8 cellular contexts compared by ENCODE assay signal in genomic region chr11:19951558-19952083, GRCh38.
A peak's percentile ranks its signal among the peaks of the same experiment; 100 is the strongest.
DNase-seq lines count a peak whose midpoint lies in the region; ATAC-seq and TF ChIP-seq lines count a peak whose summit lies in the region.

No MANE protein-coding gene starts in this region.

- H3K4me1 ChIP-seq in Peyer's patch (peaks cover 0 to 6% (median 0%) of the 10 kb centered on the region in 4 donors), mesendoderm (ENCODE audit: control insufficient read depth, low read depth, low read length) (peaks cover 9% of the 10 kb centered on the region)

- intact Hi-C loops in dendritic cell treated with granulocyte-macrophage colony-stimulating factor and Interleukin-4, amounts not matched to agents 40 ng/mL and 50 ng/mL, for 4 days (cut with micrococcal nuclease): loop anchor here (1.0 to 10.0 kb wide), 3 partner anchors 161 to 403 kb away; no protein-coding TSS in a partner anchor

- no peak overlapping the region for H4K5ac ChIP-seq in mesendoderm (ENCODE audit: low read length)

- no peaks in the 10 kb centered on the region for H3K9me3 ChIP-seq in Peyer's patch

- peak in 5 of 6 experiments; percentile 61 to 91 (median 83) for TF ChIP-seq CTCF in Peyer's patch (IDR thresholded peaks at IDR 0.05)

- no peak for DNase-seq in stimulated activated naive CD8-positive, alpha-beta T cell treated with anti-CD3 and anti-CD28 coated beads, Interleukin-15, Interleukin-2, amounts not matched to agents 100 U/mL and 50 U/mL, for 24 hours
- DNase-seq in Peyer's patch (no peak), mesendoderm (peak; percentile 83)
- DNase-seq in NK-92 treated with Interleukin-12 subunit alpha and Interleukin-12 subunit beta, amount 100 ng/mL, for 24 hours (lab: John Stamatoyannopoulos, UW): no peak

- H3K18ac ChIP-seq in mesendoderm (ENCODE audit: low read length): no peak overlapping the region

- H4K8ac ChIP-seq in mesendoderm (ENCODE audit: low read depth, low read length): no peak overlapping the region

- H2AK5ac ChIP-seq in mesendoderm (ENCODE audit: low read length): no peak overlapping the region

- peak overlapping the region; percentile 47 for H3K4me3 Mint-ChIP-seq in stimulated activated naive CD8-positive, alpha-beta T cell treated with anti-CD3 and anti-CD28 coated beads, Interleukin-15, Interleukin-2, amounts not matched to agents 100 ng/mL and 50 ng/mL, for 24 hours
- peak overlapping the region; percentile 70 for H3K4me3 Mint-ChIP-seq in dendritic cell treated with granulocyte-macrophage colony-stimulating factor and Interleukin-4, amounts not matched to agents 40 ng/mL and 50 ng/mL, for 4 days

- H3K79me2 ChIP-seq in mesendoderm (ENCODE audit: control insufficient read depth, insufficient read depth, low read length): no peaks in the 10 kb centered on the region

- peaks cover 14% of the 10 kb centered on the region for H3K4me1 Mint-ChIP-seq in stimulated activated naive CD8-positive, alpha-beta T cell treated with anti-CD3 and anti-CD28 coated beads, Interleukin-15, Interleukin-2, amounts not matched to agents 100 ng/mL and 50 ng/mL, for 24 hours (ENCODE audit: low read depth)
- peaks cover 3% of the 10 kb centered on the region for H3K4me1 Mint-ChIP-seq in dendritic cell treated with granulocyte-macrophage colony-stimulating factor and Interleukin-4, amounts not matched to agents 40 ng/mL and 50 ng/mL, for 4 days (ENCODE audit: low read depth)

- H3K56ac ChIP-seq in mesendoderm (ENCODE audit: low read length): peak overlapping the region; percentile 66

- no peak overlapping the region for H2BK15ac ChIP-seq in mesendoderm (replicated peaks; ENCODE audit: low read depth)

- H3K4me2 ChIP-seq in mesendoderm (ENCODE audit: low read length): no peak overlapping the region

- no peaks in the 10 kb centered on the region for H3K36me3 Mint-ChIP-seq in stimulated activated naive CD8-positive, alpha-beta T cell treated with anti-CD3 and anti-CD28 coated beads, Interleukin-15, Interleukin-2, amounts not matched to agents 100 ng/mL and 50 ng/mL, for 24 hours (ENCODE audit: low read depth)
- no peaks in the 10 kb centered on the region for H3K36me3 Mint-ChIP-seq in dendritic cell treated with granulocyte-macrophage colony-stimulating factor and Interleukin-4, amounts not matched to agents 40 ng/mL and 50 ng/mL, for 4 days (ENCODE audit: low read depth)

- H3K27ac ChIP-seq in Peyer's patch: no peak overlapping the region
- H3K27ac ChIP-seq in mesendoderm (ENCODE audit: low read depth, low read length): peak overlapping the region; percentile 53

- peaks cover 0 to 12% (median 0%) of the 10 kb centered on the region in 3 donors for H3K36me3 ChIP-seq in Peyer's patch
- no peaks in the 10 kb centered on the region for H3K36me3 ChIP-seq in mesendoderm (ENCODE audit: control insufficient read depth, insufficient read depth, low read length)

- no peak overlapping the region for H3K23ac ChIP-seq in mesendoderm (ENCODE audit: low read length)

- H3K4me3 ChIP-seq in Peyer's patch: peak overlapping the region in 1 of 4 donors; percentile 4
- H3K4me3 ChIP-seq in mesendoderm (ENCODE audit: low read length): no peak overlapping the region

- peak; percentile 85 for TF ChIP-seq RAD21 in Ishikawa (IDR thresholded peaks at IDR 0.05; ENCODE audit: low read depth)

- no peaks in the 10 kb centered on the region for H3K79me1 ChIP-seq in mesendoderm (ENCODE audit: low read length)

- no peak for TF ChIP-seq POLR2A in Peyer's patch (IDR thresholded peaks at IDR 0.05)

- ATAC-seq in stimulated activated naive CD8-positive, alpha-beta T cell treated with anti-CD3 and anti-CD28 coated beads, Interleukin-15, Interleukin-2, amounts not matched to agents 100 U/mL and 50 U/mL, for 24 hours: no peak
- ATAC-seq in GM21786 (IDR thresholded peaks at IDR 0.05; ENCODE audit: unreplicated experiment): peak; percentile 88

- no peak overlapping the region for H3K4ac ChIP-seq in mesendoderm (ENCODE audit: low read depth, low read length)

- no peak overlapping the region for H3K27ac Mint-ChIP-seq in stimulated activated naive CD8-positive, alpha-beta T cell treated with anti-CD3 and anti-CD28 coated beads, Interleukin-15, Interleukin-2, amounts not matched to agents 100 ng/mL and 50 ng/mL, for 24 hours
- no peak overlapping the region for H3K27ac Mint-ChIP-seq in dendritic cell treated with granulocyte-macrophage colony-stimulating factor and Interleukin-4, amounts not matched to agents 40 ng/mL and 50 ng/mL, for 4 days

- no peak overlapping the region for H2BK5ac ChIP-seq in mesendoderm (ENCODE audit: low read length)

- H2BK120ac ChIP-seq in mesendoderm (ENCODE audit: low read depth, low read length): no peak overlapping the region

- H3K9me3 Mint-ChIP-seq in stimulated activated naive CD8-positive, alpha-beta T cell treated with anti-CD3 and anti-CD28 coated beads, Interleukin-15, Interleukin-2, amounts not matched to agents 100 ng/mL and 50 ng/mL, for 24 hours: no peaks in the 10 kb centered on the region
- H3K9me3 Mint-ChIP-seq in dendritic cell treated with granulocyte-macrophage colony-stimulating factor and Interleukin-4, amounts not matched to agents 40 ng/mL and 50 ng/mL, for 4 days: no peaks in the 10 kb centered on the region

- no peak for TF ChIP-seq EP300 in Ishikawa (IDR thresholded peaks at IDR 0.05; ENCODE audit: borderline replicate concordance)

- H3K27me3 Mint-ChIP-seq in stimulated activated naive CD8-positive, alpha-beta T cell treated with anti-CD3 and anti-CD28 coated beads, Interleukin-15, Interleukin-2, amounts not matched to agents 100 ng/mL and 50 ng/mL, for 24 hours: peaks cover 28% of the 10 kb centered on the region
- H3K27me3 Mint-ChIP-seq in dendritic cell treated with granulocyte-macrophage colony-stimulating factor and Interleukin-4, amounts not matched to agents 40 ng/mL and 50 ng/mL, for 4 days: peaks cover 5% of the 10 kb centered on the region

- H3K9ac ChIP-seq in mesendoderm (ENCODE audit: low read length): peak overlapping the region; percentile 5

- no CpG with 5 or more reads among the region's 5 CpGs for WGBS in mesendoderm (ENCODE audit: extremely low coverage, insufficient coverage, low lambda C conversion rate)

- H3K27me3 ChIP-seq in Peyer's patch (no peaks in the 10 kb centered on the region), mesendoderm (ENCODE audit: insufficient read depth, low read length, poor library complexity) (no peaks in the 10 kb centered on the region)

TF ChIP-seq in Ishikawa, 13 proteins besides CTCF, POLR2A, EP300 and RAD21:
- TF ChIP-seq TCF12 (IDR thresholded peaks at IDR 0.05; ENCODE audit: low read depth) (no peak), YY1 (IDR thresholded peaks at IDR 0.05; ENCODE audit: low read depth) (no peak), EGR1 (IDR thresholded peaks at IDR 0.05) (no peak), TAF1 (IDR thresholded peaks at IDR 0.05; ENCODE audit: low read depth) (no peak), REST (IDR thresholded peaks at IDR 0.05; ENCODE audit: low read depth) (no peak), USF1 (IDR thresholded peaks at IDR 0.05) (no peak), CEBPB (IDR thresholded peaks at IDR 0.05) (no peak), TEAD4 (IDR thresholded peaks at IDR 0.05) (no peak), FOXM1 (IDR thresholded peaks at IDR 0.05; ENCODE audit: borderline replicate concordance, low read depth) (no peak), CREB1 (IDR thresholded peaks at IDR 0.05; ENCODE audit: low read depth) (no peak), NFIC (IDR thresholded peaks at IDR 0.05) (no peak), ZBTB7A (IDR thresholded peaks at IDR 0.05; ENCODE audit: low read depth) (no peak)
- TF ChIP-seq, protein P1, sequence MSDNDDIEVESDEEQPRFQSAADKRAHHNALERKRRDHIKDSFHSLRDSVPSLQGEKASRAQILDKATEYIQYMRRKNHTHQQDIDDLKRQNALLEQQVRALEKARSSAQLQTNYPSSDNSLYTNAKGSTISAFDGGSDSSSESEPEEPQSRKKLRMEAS (IDR thresholded peaks at IDR 0.05): no peak
